Comparison of ENCODE assay signal across 8 cellular contexts in the genomic region with DNA sequence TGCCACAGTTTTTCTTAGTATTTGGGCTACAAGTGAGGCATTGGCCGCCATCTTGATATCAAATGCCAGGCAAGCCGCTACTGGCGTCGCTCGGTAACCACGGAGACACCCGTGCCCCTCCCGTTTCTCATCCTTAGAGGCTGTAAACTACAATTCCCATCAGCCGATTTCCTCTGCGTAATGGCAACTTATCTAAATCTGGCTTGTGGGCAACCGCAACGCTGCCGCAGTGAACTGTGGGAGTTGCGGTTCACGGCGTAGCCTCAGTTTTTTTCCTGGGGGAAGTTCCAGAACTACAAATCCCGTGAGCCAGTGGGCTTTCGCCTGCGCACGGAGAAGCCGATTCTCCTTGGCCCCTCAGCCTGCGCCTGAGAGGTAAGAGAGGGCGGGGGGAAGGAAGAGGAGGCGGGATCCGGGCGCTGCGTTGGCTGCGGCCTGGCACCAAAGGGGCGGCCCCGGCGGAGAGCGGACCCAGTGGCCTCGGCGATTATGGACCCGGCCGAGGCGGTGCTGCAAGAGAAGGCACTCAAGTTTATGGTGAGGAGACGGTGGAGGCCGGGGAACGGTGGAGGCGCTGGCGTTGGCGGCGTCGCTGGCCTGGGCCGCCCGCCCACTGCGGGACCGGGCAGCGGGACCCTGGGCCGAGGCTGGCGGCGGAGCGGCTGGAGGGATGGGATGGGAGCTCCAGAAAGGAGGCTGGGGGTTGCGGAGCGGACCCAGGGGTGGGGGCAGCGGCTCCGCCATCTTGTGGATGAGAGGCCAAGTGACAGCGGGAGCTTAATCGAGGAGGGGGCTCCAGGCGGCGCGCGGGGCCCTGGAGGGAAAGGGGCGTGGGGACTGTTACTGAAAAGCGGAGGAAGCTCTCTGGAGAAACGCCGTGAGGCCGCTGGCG. TPM values are rescaled to one million over a fixed set of nuclear protein-coding genes. Genes with fewer than 3 reads are reported as not detected.
DNase-seq lines count a peak whose midpoint lies in the region; ATAC-seq, FAIRE-seq and TF ChIP-seq lines count a peak whose summit lies in the region.

TSS of gene BTRC (plus strand) at position 474 of the 892 bp plus-strand sequence. CDS start at position 490, 16 bp downstream.

- H3K36me3 ChIP-seq in adrenal gland (replicated peaks in 1 of 2), result no peaks in the 10 kb centered on the region
- peaks cover 0 to 2% of the 10 kb centered on the region in 2 experiments for H3K36me3 ChIP-seq in trophoblast cell (ENCODE audit: control insufficient read depth in 1 of 2, insufficient read depth in 2 of 2, low read length in 2 of 2)
- H3K36me3 ChIP-seq in transverse colon, result no peaks in the 10 kb centered on the region

- H2BK12ac ChIP-seq in trophoblast cell (ENCODE audit: low read length), result no peak within 1 kb of the TSS

- no peak within 1 kb of the TSS for H3K23ac ChIP-seq in trophoblast cell (ENCODE audit: low read length)

- peak within 1 kb of the TSS; percentile 97 for H2AFZ ChIP-seq in trophoblast cell (ENCODE audit: insufficient read depth, low read length, poor library complexity)

- peak within 1 kb of the TSS; percentile 70 for H3K4ac ChIP-seq in trophoblast cell (ENCODE audit: low read depth, low read length)

- peak within 1 kb of the TSS; percentile 92 for H4K8ac ChIP-seq in trophoblast cell (ENCODE audit: low read depth, low read length)

- FAIRE-seq in GM12892 (lab: Jason Lieb, UNC), result peak; percentile 98

- peak within 1 kb of the TSS; percentile 83 for H3K18ac ChIP-seq in trophoblast cell (ENCODE audit: low read length)

- TF ChIP-seq CTCF in adrenal gland (IDR thresholded peaks at IDR 0.05) (peak in 2 of 6 experiments; percentile 10 to 22), transverse colon (IDR thresholded peaks at IDR 0.05) (peak in 2 of 5 experiments; percentile 2 to 31)

- peak within 1 kb of the TSS; percentile 74 for H2BK5ac ChIP-seq in trophoblast cell (ENCODE audit: low read depth, low read length, poor library complexity)

- peaks cover 7% of the 10 kb centered on the region for H3K79me2 ChIP-seq in trophoblast cell (ENCODE audit: control insufficient read depth, insufficient read depth, low read length, poor library complexity)

- peaks cover 7% of the 10 kb centered on the region for H3K79me1 ChIP-seq in trophoblast cell (ENCODE audit: low read length)

- peak within 1 kb of the TSS; percentile 86 for H3K14ac ChIP-seq in trophoblast cell (ENCODE audit: low read length)

- peaks cover 27 to 31% of the 10 kb centered on the region in 2 donors for H3K4me1 ChIP-seq in adrenal gland (replicated peaks in 1 of 2)
- peaks cover 3 to 4% of the 10 kb centered on the region in 2 experiments for H3K4me1 ChIP-seq in trophoblast cell (ENCODE audit: control insufficient read depth in 1 of 2, insufficient read depth in 2 of 2, low read length in 2 of 2)
- peaks cover 0 to 14% (median 11%) of the 10 kb centered on the region in 4 donors for H3K4me1 ChIP-seq in transverse colon

- H4K91ac ChIP-seq in trophoblast cell (ENCODE audit: low read depth, low read length), result peak within 1 kb of the TSS; percentile 79

- in situ Hi-C loops in transverse colon (cut with MboI; ENCODE audit: low pct_ligation_motif_present in 1 of 4, low pct_unique_long_range_greater_than_20kb in 1 of 4, low sequenced_read_pairs in 3 of 4), result no loop called here

- H3K9me3 ChIP-seq in adrenal gland (replicated peaks in 1 of 3), result no peaks in the 10 kb centered on the region
- H3K9me3 ChIP-seq in trophoblast cell (ENCODE audit: insufficient read depth, low read depth, low read length), result no peaks in the 10 kb centered on the region
- no peaks in the 10 kb centered on the region for H3K9me3 ChIP-seq in transverse colon

- no peak within 1 kb of the TSS for H2AK5ac ChIP-seq in trophoblast cell (ENCODE audit: low read length)

- H3K27me3 ChIP-seq in adrenal gland, result no peaks in the 10 kb centered on the region
- H3K27me3 ChIP-seq in trophoblast cell (ENCODE audit: insufficient read depth, low read length), result no peaks in the 10 kb centered on the region
- H3K27me3 ChIP-seq in transverse colon, result peaks cover 22% of the 10 kb centered on the region

- peak within 1 kb of the TSS; percentile 85 for H3K4me2 ChIP-seq in trophoblast cell (ENCODE audit: low read length)

- DNase-seq in GM12892 (ENCODE audit: insufficient read length) (peak; percentile 84), NCI-H146 (lab: John Stamatoyannopoulos, UW) (peak; percentile 99), T-helper 1 cell (peak; percentile 90 to 99 (median 95)), adrenal gland (peak; percentile 96 to 99 (median 98)), cardiac septum (ENCODE audit: low spot score) (peak; percentile 98), trophoblast cell (peak; percentile 99), transverse colon (peak; percentile 97)

- TF ChIP-seq POLR2A in GM12892 (IDR thresholded peaks at IDR 0.05; ENCODE audit: low read depth, low read length) (peak; percentile 59; the same call in 1 of the 2 replicates), adrenal gland (IDR thresholded peaks at IDR 0.05) (peak; percentile 63 to 93), transverse colon (IDR thresholded peaks at IDR 0.05) (peak; percentile 62)

- H2BK120ac ChIP-seq in trophoblast cell (ENCODE audit: insufficient read depth, low read length, poor library complexity), result peak within 1 kb of the TSS; percentile 70

- peak within 1 kb of the TSS; percentile 71 to 91 (median 86) for H3K27ac ChIP-seq in adrenal gland
- H3K27ac ChIP-seq in trophoblast cell (ENCODE audit: low read depth, low read length), result peak within 1 kb of the TSS; percentile 86
- H3K27ac ChIP-seq in transverse colon, result peak within 1 kb of the TSS; percentile 92 to 98 (median 94)

- ATAC-seq in HG02852 (IDR thresholded peaks at IDR 0.05; ENCODE audit: unreplicated experiment), result peak; percentile 92

- peak within 1 kb of the TSS; percentile 92 for H4K12ac ChIP-seq in trophoblast cell (ENCODE audit: low read depth, low read length)

- H3K9ac ChIP-seq in trophoblast cell (ENCODE audit: low read length), result peak within 1 kb of the TSS; percentile 90

- intact Hi-C loops in adrenal gland (cut with DNase I) (no loop called here), cardiac septum (cut with DNase I) (loop anchor here (10.0 kb wide), 1 partner anchor 91 kb away; no protein-coding TSS in a partner anchor), transverse colon (cut with DNase I; ENCODE audit: low total_unique reads) (no loop called here)

- H3K4me3 ChIP-seq in adrenal gland (peak within 1 kb of the TSS; percentile 64 to 86 (median 76)), trophoblast cell (ENCODE audit: low read depth, low read length) (peak within 1 kb of the TSS; percentile 99), transverse colon (peak within 1 kb of the TSS; percentile 80 to 96 (median 92))

- no peak for TF ChIP-seq EP300 in transverse colon (IDR thresholded peaks at IDR 0.05; ENCODE audit: low read depth)

- WGBS in adrenal gland, 4 donors, result 0 to 1% (median 0%) methylated on average over 29 to 70 of the region's 70 CpGs
- WGBS in trophoblast cell (ENCODE audit: extremely low coverage, insufficient coverage, insufficient read length), result no CpG with 5 or more reads among the region's 70 CpGs
- WGBS in transverse colon (ENCODE audit: low coverage in 1 of 2), 2 donors, result 0 to 1% methylated on average over 3 to 70 of the region's 70 CpGs

RNA-seq across cellular contexts. Expression of gene BTRC, which starts in this region (rescaled TPM):
- 6.6 TPM for polyA plus RNA-seq in GM12892 (2012; ENCODE audit: missing spikeins)
- 10 to 100 TPM; 16.4 to 35.3 (median 20.4) TPM for total RNA-seq in adrenal gland
- polyA plus RNA-seq in adrenal gland, result 10 to 100 TPM; 10.0 to 21.8 (median 13.8) TPM
- 34.7 TPM for total RNA-seq in cardiac septum
- polyA plus RNA-seq in trophoblast cell (2013), result 6.8 and 7.6 TPM in 2 replicates
- total RNA-seq in transverse colon, result 100 to 1,000 TPM in 1 of 4 donors, 10 to 100 TPM in 2, 1 to 10 TPM in 1; 8.6 to 195 (median 32.0) TPM

Comparison
In these comparisons a context has a peak if more than half of its experiments do, and no peak if none do; other contexts are left out.
1. Peak in every context shown above with its lines: DNase-seq, ATAC-seq, H3K4me3 ChIP-seq and H3K27ac ChIP-seq.